ENCODE assay signal across 8 cellular contexts in genomic region chr1:198656500-198656932, GRCh38. TPM values are rescaled to one million over a fixed set of nuclear protein-coding genes. Genes with fewer than 3 reads are reported as not detected.
DNase-seq lines count a peak whose midpoint lies in the region; ATAC-seq, FAIRE-seq and TF ChIP-seq lines count a peak whose summit lies in the region.

No MANE protein-coding gene starts in this region.

- H3K27me3 Mint-ChIP-seq in T-cell, result no peaks in the 10 kb centered on the region

- TF ChIP-seq POLR2A in K562 (conservative IDR thresholded peaks at IDR 0.05), result no peak

- POLR2A ChIA-PET in T-cell (lab: Charles Lee), result interaction anchor here (0.5 to 3.2 kb wide), 32 partner anchors 8 to 1164 kb away, joined by 3 to 49 read pairs (median 5); partner anchors contain the start of gene PTPRC (in 1 of the 2)
- POLR2A ChIA-PET in K562 (lab: Yijun Ruan, JAX), result interaction anchor here (0.6 to 1.0 kb wide), 2 partner anchors 88 to 114 kb away, joined by 3 read pairs; no protein-coding TSS in a partner anchor

- H2AFZ ChIP-seq in K562 (ENCODE audit: low read depth, low read length), result peak overlapping the region; percentile 18; the same call in 1 of the 2 replicates

- ATAC-seq in GM21786 (IDR thresholded peaks at IDR 0.05; ENCODE audit: unreplicated experiment) (peak; percentile 37), T-cell (replicated peaks in 1 of 4) (peak; percentile 73 to 84 (median 79)), K562 (peak; percentile 80), HG03135 (IDR thresholded peaks at IDR 0.05; ENCODE audit: unreplicated experiment) (no peak)

- H3K9me3 Mint-ChIP-seq in T-cell, result no peaks in the 10 kb centered on the region

- H3K9me3 ChIP-seq in K562 (replicated peaks; ENCODE audit: control insufficient read depth, insufficient read depth, low read depth, low read length) (no peaks in the 10 kb centered on the region), small intestine (ENCODE audit: control insufficient read depth, low read depth) (no peaks in the 10 kb centered on the region)

- peaks cover 59% of the 10 kb centered on the region for H3K79me2 ChIP-seq in K562 (ENCODE audit: control insufficient read depth, insufficient read depth, low read length)

- in situ Hi-C loops in K562 (cut with MboI), result no loop called here

- H3K4me1 Mint-ChIP-seq in T-cell, result peaks cover 76 to 82% (median 79%) of the 10 kb centered on the region in 3 donors

- TF ChIP-seq CTCF in 22Rv1 (IDR thresholded peaks at IDR 0.05) (no peak), K562 (IDR thresholded peaks at IDR 0.05 in 2 of 3, conservative IDR thresholded peaks at IDR 0.05 in 1 of 3; ENCODE audit: insufficient read depth in 2 of 3, low read depth in 1 of 3, low read length in 3 of 3) (no peak)

- no peaks in the 10 kb centered on the region for H4K20me1 ChIP-seq in K562 (replicated peaks; ENCODE audit: control insufficient read depth, insufficient read depth, low read length)

- DNase-seq in T-cell (peak in 33 of 34 experiments; percentile 63 to 95 (median 85)), K562 (ENCODE audit: extremely low read depth in 1 of 4, low spot score in 3 of 4) (peak in 2 of 4 experiments; percentile 49 to 76), small intestine (peak; percentile 51), AG08395 (ENCODE audit: low spot score) (no peak), dermis blood vessel endothelial cell (no peak)

- H3K27me3 ChIP-seq in K562 (ENCODE audit: control insufficient read depth in 2 of 2, insufficient read depth in 2 of 2, low read length in 2 of 2) (no peaks in the 10 kb centered on the region), small intestine (ENCODE audit: control insufficient read depth in 2 of 2, insufficient read depth in 2 of 2, low read length in 2 of 2) (no peaks in the 10 kb centered on the region)

- TF ChIP-seq EP300 in K562 (IDR thresholded peaks at IDR 0.05; ENCODE audit: low read length), result no peak; the same call in 1 of the 2 replicates

- no peak for TF ChIP-seq RAD21 in K562 (CRISPR knock-in tag; conservative IDR thresholded peaks at IDR 0.05 in 1 of 2, IDR thresholded peaks at IDR 0.05 in 1 of 2)

- no TSS peak for BruUV-seq in K562 (replicated peaks; lab: Mats Ljungman, UMichigan)

- peak overlapping the region; percentile 95 to 98 for H3K27ac Mint-ChIP-seq in T-cell

- intact Hi-C loops in K562 (cut with micrococcal nuclease), result loop anchor here (2.0 kb wide), 2 partner anchors 16 to 24 kb away; no protein-coding TSS in a partner anchor

- H3K27ac ChIP-seq in 22Rv1, result peak overlapping the region; percentile 76
- peak overlapping the region; percentile 59 for H3K27ac ChIP-seq in K562 (ENCODE audit: extremely low read depth, low read depth, low read length)
- peak overlapping the region; percentile 20 to 82 for H3K27ac ChIP-seq in small intestine (ENCODE audit: low read depth in 1 of 2, low read length in 1 of 2)

- peak overlapping the region; percentile 71 to 85 (median 73) for H3K4me3 Mint-ChIP-seq in T-cell

- H3K9ac ChIP-seq in K562 (ENCODE audit: insufficient read depth in 1 of 2, low read depth in 2 of 2, low read length in 2 of 2), result peak overlapping the region in 1 of 2 experiments; percentile 35; a peak in 1 of 4 replicates

- FAIRE-seq in K562 (lab: Jason Lieb, UNC), result peak; percentile 80
- FAIRE-seq in small intestine (lab: Jason Lieb, UNC), result no peak

- no peaks in the 10 kb centered on the region for H3K9me1 ChIP-seq in K562 (ENCODE audit: control insufficient read depth, insufficient read depth, low read length)

- peaks cover 25% of the 10 kb centered on the region for H3K36me3 Mint-ChIP-seq in T-cell

- CTCF ChIA-PET in T-cell (lab: Charles Lee) (interaction anchor here (0.6 to 2.2 kb wide), 19 partner anchors 8 to 490 kb away, joined by 3 to 31 read pairs (median 5); partner anchors contain the start of gene PTPRC (in 1 of the 2)), K562 (lab: Yijun Ruan, JAX; ENCODE audit: low intra/inter-chr PET ratio) (no interaction called here)

- H3K4me2 ChIP-seq in K562 (ENCODE audit: insufficient read depth, low read length), result peak overlapping the region; percentile 38; the same call in 1 of the 2 replicates

- H3K36me3 ChIP-seq in K562 (ENCODE audit: control insufficient read depth, insufficient read depth, low read length) (peaks cover 3% of the 10 kb centered on the region; the same call in 1 of the 3 replicates), small intestine (ENCODE audit: control insufficient read depth in 2 of 2, insufficient read depth in 2 of 2, low read length in 2 of 2) (no peaks in the 10 kb centered on the region)

- H3K4me3 ChIP-seq in K562 (no peak overlapping the region), small intestine (ENCODE audit: low read depth in 1 of 2, low read length in 2 of 2) (no peak overlapping the region)

- 1% methylated on average over 4 of the region's 4 CpGs for WGBS in K562 (ENCODE audit: insufficient coverage, low coverage, missing lambda C conversion rate)
- 62 to 67% (median 66%) methylated on average over 4 of the region's 4 CpGs for WGBS in small intestine, 3 donors

- peaks cover 0 to 21% of the 10 kb centered on the region in 2 experiments; a peak in 3 of 5 replicates for H3K4me1 ChIP-seq in K562 (replicated peaks in 1 of 2; ENCODE audit: control insufficient read depth in 2 of 2, insufficient read depth in 2 of 2, low read length in 2 of 2)
- no peaks in the 10 kb centered on the region for H3K4me1 ChIP-seq in small intestine (ENCODE audit: control insufficient read depth in 2 of 2, insufficient read depth in 1 of 2, low read depth in 1 of 2, low read length in 1 of 2)

TF ChIP-seq in K562, 482 proteins besides CTCF, POLR2A, EP300 and RAD21 (continues in another document):
- TF ChIP-seq DACH1 (IDR thresholded peaks at IDR 0.05; ENCODE audit: partially characterized antibody) (no peak), MAX (CRISPR knock-in tag; IDR thresholded peaks at IDR 0.05) (no peak), WHSC1 (IDR thresholded peaks at IDR 0.05; ENCODE audit: low read length) (no peak), MBD1 (CRISPR knock-in tag; IDR thresholded peaks at IDR 0.05) (no peak), SRSF9 (IDR thresholded peaks at IDR 0.05; ENCODE audit: borderline replicate concordance, low read depth, low read length) (no peak), TEAD4 (IDR thresholded peaks at IDR 0.05; ENCODE audit: low read length) (peak; percentile 35; the same call in 1 of the 2 replicates), TEAD4 (CRISPR knock-in tag; IDR thresholded peaks at IDR 0.05; ENCODE audit: borderline replicate concordance) (no peak), FOXK2 (conservative IDR thresholded peaks at IDR 0.05 in 1 of 2, IDR thresholded peaks at IDR 0.05 in 1 of 2; ENCODE audit: low read depth in 2 of 2) (no peak), ZNF445 (CRISPR knock-in tag; IDR thresholded peaks at IDR 0.05; ENCODE audit: low read depth) (no peak), BMI1 (IDR thresholded peaks at IDR 0.05; ENCODE audit: low read length) (no peak), PCBP1 (IDR thresholded peaks at IDR 0.05; ENCODE audit: low read depth, low read length, poor library complexity, severe bottlenecking) (no peak)

RNA-seq across cellular contexts. Expression of gene PTPRC, which starts 17.7 kb away (rescaled TPM):
- 100 to 1,000 TPM; 674 to 984 (median 781) TPM for total RNA-seq in T-cell
- total RNA-seq in K562 (2011; cell fraction: chromatin; rRNA removed; ENCODE audit: low replicate concordance), result 30.9 and 123 TPM in 2 replicates
- 20.2 and 42.1 TPM in 2 replicates for total RNA-seq in K562 (2011; cell fraction: nucleolus; rRNA removed)
- 71.2 and 74.3 TPM in 2 replicates for total RNA-seq in K562 (2011; cell fraction: nucleoplasm; rRNA removed)
- 44.4 and 55.8 TPM in 2 replicates for total RNA-seq in K562 (2014; rRNA removed)
- total RNA-seq in K562 (2014; rRNA removed; fragmentation: Illumina TruSeq; extraction: Trizol), result 107 and 112 TPM in 2 replicates
- total RNA-seq in K562 (2015; rRNA removed; fragmentation: Illumina TruSeq; extraction: Trizol), result 95.3 and 105 TPM in 2 replicates
- 62.9 and 67.6 TPM in 2 replicates for total RNA-seq in K562 (2021)
- polyA plus RNA-seq in K562 (2011; rRNA removed), result 7.1 and 21.8 TPM in 2 replicates
- 3.1 and 12.6 TPM in 2 replicates for polyA plus RNA-seq in K562 (2011; cell fraction: cytosol; rRNA removed)
- polyA plus RNA-seq in K562 (2011; cell fraction: nucleus; rRNA removed), result 4.3 and 14.6 TPM in 2 replicates
- 41.4 and 61.2 TPM in 2 replicates for polyA plus RNA-seq in K562 (2012)
- 73.5 and 86.1 TPM in 2 replicates for polyA plus RNA-seq in K562 (2014; fragmentation: Illumina TruSeq; extraction: Trizol)
- polyA plus RNA-seq in K562 (2014; fragmentation: Nextera tagmentation; extraction: Ambion mirVana), result 10 to 100 TPM; 38.8 to 65.1 TPM
- polyA plus RNA-seq in K562 (2014; rRNA removed), result 49.1 and 51.1 TPM in 2 replicates
- polyA minus RNA-seq in K562 (2011; rRNA and poly(A)+ RNA removed), result 12.3 and 47.6 TPM in 2 replicates
- 5.2 and 12.3 TPM in 2 replicates for polyA minus RNA-seq in K562 (2011; cell fraction: cytosol; rRNA and poly(A)+ RNA removed)
- 7.1 and 45.3 TPM in 2 replicates for polyA minus RNA-seq in K562 (2011; cell fraction: nucleus; rRNA and poly(A)+ RNA removed)
- polyA plus RNA-seq in small intestine, result 1 to 10 TPM; 1.6 to 6.8 (median 3.8) TPM
- not detected in 2 replicates for total RNA-seq in dermis blood vessel endothelial cell

Comparison
In these comparisons a context has a peak if more than half of its experiments do, and no peak if none do; other contexts are left out.
1. DNase-seq: peak in T-cell (33 of 34) and small intestine (single experiment); none in AG08395 (single experiment) and dermis blood vessel endothelial cell (single experiment).
2. RNA of gene PTPRC, which starts 17.7 kb away (total RNA-seq): 674 to 984 TPM in T-cell and 20.2 to 123 TPM in K562; not detected in dermis blood vessel endothelial cell; every median in the first group is over 10 times any median in the second.
3. Peak in every context shown above with its lines, with median percentiles within 50 percentile points of each other: H3K27ac ChIP-seq.